22 cellular contexts compared by ENCODE assay signal in genomic region chrY:9016916-9017315, GRCh38.
DNase-seq lines count a peak whose midpoint lies in the region; ATAC-seq and TF ChIP-seq lines count a peak whose summit lies in the region.
"Had no signal": no experiment of that assay in that cellular context is flagged by ENCODE, and none has a peak within 500 bp of the region (broad histone marks: within the 10 kb centered on the region; RNA-seq: fewer than 3 reads in every experiment).

No MANE protein-coding gene starts in this region.

- no peak overlapping the region for H3K27ac ChIP-seq in GM23248
- H3K27ac ChIP-seq: 22Rv1; A549; BLaER1 treated with 17β-estradiol and CSF1 and Interleukin-3, amounts not matched to agents 10 nM and 100 nM; C4-2B had no signal

- H3K4me1 ChIP-seq in GM23248 (ENCODE audit: insufficient read depth), result no peaks in the 10 kb centered on the region
- H3K4me1 ChIP-seq: A549; BLaER1 treated with 17β-estradiol and CSF1 and Interleukin-3, amounts not matched to agents 10 nM and 100 nM had no signal

- ATAC-seq in GM19397 (IDR thresholded peaks at IDR 0.05; ENCODE audit: unreplicated experiment), result no peak
- ATAC-seq: A549 had no signal

- in situ Hi-C loops in GM23248 (cut with MboI), result no loop called here

- H3K27me3 ChIP-seq in GM23248 (replicated peaks; ENCODE audit: insufficient read depth), result no peaks in the 10 kb centered on the region
- H3K27me3 ChIP-seq: BLaER1 treated with 17β-estradiol and CSF1 and Interleukin-3, amounts not matched to agents 10 nM and 100 nM had no signal

- no peaks in the 10 kb centered on the region for H3K36me3 ChIP-seq in GM23248 (ENCODE audit: low read depth)
- H3K36me3 ChIP-seq: BLaER1 treated with 17β-estradiol and CSF1 and Interleukin-3, amounts not matched to agents 10 nM and 100 nM had no signal

- no peak for TF ChIP-seq CTCF in AG10803 (conservative IDR thresholded peaks at IDR 0.05; ENCODE audit: low read length)
- TF ChIP-seq CTCF in GM10248 (IDR thresholded peaks at IDR 0.05; ENCODE audit: control extremely low read depth, extremely low read depth, low read depth, missing control alignments), result no peak

- H3K4me2 ChIP-seq in GM23248 (ENCODE audit: unreplicated experiment), result no peak overlapping the region
- H3K4me2 ChIP-seq: A549; BLaER1 treated with 17β-estradiol and CSF1 and Interleukin-3, amounts not matched to agents 10 nM and 100 nM had no signal

- no peaks in the 10 kb centered on the region for H3F3A ChIP-seq in GM23248 (ENCODE audit: insufficient read depth)

- no peak overlapping the region for H3K9ac ChIP-seq in GM23248
- H3K9ac ChIP-seq: BLaER1 treated with 17β-estradiol and CSF1 and Interleukin-3, amounts not matched to agents 10 nM and 100 nM had no signal

- POLR2A ChIA-PET in GM10248 (lab: Yijun Ruan, JAX), result no interaction called here

- no peak overlapping the region for H2AFZ ChIP-seq in GM23248

- H3K4me3 ChIP-seq in AG10803 (ENCODE audit: low read length), result no peak overlapping the region
- no peak overlapping the region for H3K4me3 ChIP-seq in GM23248
- H3K4me3 ChIP-seq: A549; BLaER1 treated with 17β-estradiol and CSF1 and Interleukin-3, amounts not matched to agents 10 nM and 100 nM had no signal

- no peaks in the 10 kb centered on the region for H3K9me3 ChIP-seq in GM23248 (ENCODE audit: low read depth)
- H3K9me3 ChIP-seq: A549; BLaER1 treated with 17β-estradiol and CSF1 and Interleukin-3, amounts not matched to agents 10 nM and 100 nM had no signal

- H4K20me1 ChIP-seq in GM23248 (ENCODE audit: insufficient read depth), result no peaks in the 10 kb centered on the region
- H4K20me1 ChIP-seq: BLaER1 treated with 17β-estradiol and CSF1 and Interleukin-3, amounts not matched to agents 10 nM and 100 nM had no signal

- 0 to 17% methylated on average over 1 of the region's 1 CpG for WGBS in GM23248 (ENCODE audit: low coverage in 1 of 2, low lambda C conversion rate in 2 of 2, missing lambda C conversion rate in 2 of 2), 2 experiments

- CTCF ChIA-PET in GM10248 (lab: Yijun Ruan, JAX), result no interaction called here

- no peaks in the 10 kb centered on the region for H3K79me2 ChIP-seq in GM23248 (ENCODE audit: insufficient read depth)

- DNase-seq in AG10803 (ENCODE audit: low read depth) (peak; percentile 83), EH (ENCODE audit: low read depth) (peak; percentile 44), GM23248 (peak; percentile 55), fibroblast of gingiva (ENCODE audit: low read depth) (peak; percentile 69), GM10248 (ENCODE audit: extremely low spot score) (no peak)
- DNase-seq in stimulated activated CD4-positive, alpha-beta T cell treated with anti-CD3 and anti-CD28 coated beads, Interleukin-2, amount 100 ng/mL, for 48 hours, result no peak
- DNase-seq: AML-193; CD4-positive, alpha-beta memory T cell; CD4-positive, CD25-positive, alpha-beta regulatory T cell; CD8-positive, alpha-beta memory T cell; COR-L47; DMS 273 treated with DMSO at 0.1 percent for 48 hours; DMS153; DMS53; DMS79; DND-41; GF-D8 had no signal

- no peaks in the 10 kb centered on the region for H3K9me2 ChIP-seq in GM23248 (ENCODE audit: insufficient read depth)

Comparison
In these comparisons a context has a peak if more than half of its experiments do, and no peak if none do; other contexts are left out.
1. DNase-seq: peak in AG10803 (single experiment), EH (single experiment), GM23248 (single experiment) and fibroblast of gingiva (single experiment); none in stimulated activated CD4-positive, alpha-beta T cell treated with anti-CD3 and anti-CD28 coated beads, Interleukin-2, amount 100 ng/mL, for 48 hours (0 of 2) and GM10248 (single experiment).